ENCODE assay signal across 8 cellular contexts in genomic region chr9:97984188-97985057, GRCh38. TPM values are rescaled to one million over a fixed set of nuclear protein-coding genes. Genes with fewer than 3 reads are reported as not detected.
DNase-seq lines count a peak whose midpoint lies in the region; ATAC-seq and TF ChIP-seq lines count a peak whose summit lies in the region.

No MANE protein-coding gene starts in this region.

- H2AFZ ChIP-seq in IMR-90 (replicated peaks; ENCODE audit: low read length, poor library complexity): peak overlapping the region; percentile 89

- peaks cover 9% of the 10 kb centered on the region for H3K9me1 ChIP-seq in IMR-90 (ENCODE audit: insufficient read depth, low read length)

- peaks cover 41% of the 10 kb centered on the region for H4K20me1 ChIP-seq in IMR-90 (ENCODE audit: insufficient read depth, low read length)

- peak overlapping the region; percentile 99 for H2AK9ac ChIP-seq in IMR-90 (replicated peaks; ENCODE audit: low read depth, low read length, poor library complexity)

- H4K5ac ChIP-seq in IMR-90 (ENCODE audit: low read depth, low read length): peak overlapping the region; percentile 39; the same call in 1 of the 2 replicates

- H3K27ac Mint-ChIP-seq in activated naive CD4-positive, alpha-beta T cell treated with anti-CD3 and anti-CD28 coated beads, Interleukin-2, amount 50 U/mL, for 24 hours: peak overlapping the region; percentile 91

- H3K4me2 ChIP-seq in IMR-90 (ENCODE audit: low read depth, low read length): peak overlapping the region; percentile 31; the same call in 1 of the 2 replicates

- H3K56ac ChIP-seq in IMR-90 (ENCODE audit: extremely low read depth, insufficient read depth, low read length): peak overlapping the region; percentile 98

- dilution Hi-C loops in IMR-90 (cut with HindIII; ENCODE audit: low sequenced_read_pairs, unreplicated experiment): no loop called here

- CTCF ChIA-PET in IMR-90 (lab: Yijun Ruan, JAX): interaction anchor here (1.5 kb wide), 1 partner anchor 26 kb away, joined by 4 read pairs; no protein-coding TSS in a partner anchor

- peak overlapping the region; percentile 53 for H3K23ac ChIP-seq in IMR-90 (ENCODE audit: low read depth, low read length)

- H3K9ac ChIP-seq in IMR-90 (ENCODE audit: low read depth, low read length): peak overlapping the region; percentile 87

- peak overlapping the region; percentile 99 for H2AK5ac ChIP-seq in IMR-90 (ENCODE audit: low read depth, low read length)

- peaks cover 10% of the 10 kb centered on the region for H3K36me3 Mint-ChIP-seq in activated naive CD4-positive, alpha-beta T cell treated with anti-CD3 and anti-CD28 coated beads, Interleukin-2, amount 50 U/mL, for 24 hours

- no peak for TF ChIP-seq RAD21 in IMR-90 (IDR thresholded peaks at IDR 0.05; ENCODE audit: low read length)

- no peaks in the 10 kb centered on the region for H3K27me3 Mint-ChIP-seq in activated naive CD4-positive, alpha-beta T cell treated with anti-CD3 and anti-CD28 coated beads, Interleukin-2, amount 50 U/mL, for 24 hours

- peak overlapping the region; percentile 97 for H3K4ac ChIP-seq in IMR-90 (ENCODE audit: low read depth, low read length)

- H3K9me3 Mint-ChIP-seq in activated naive CD4-positive, alpha-beta T cell treated with anti-CD3 and anti-CD28 coated beads, Interleukin-2, amount 50 U/mL, for 24 hours: no peaks in the 10 kb centered on the region

- peaks cover 5% of the 10 kb centered on the region for H3K4me1 ChIP-seq in IMR-90 (ENCODE audit: control insufficient read depth, insufficient read depth, low read length)

- H3K9me3 ChIP-seq in IMR-90 (ENCODE audit: control insufficient read depth, insufficient read depth, low read length): no peaks in the 10 kb centered on the region

- H3K79me1 ChIP-seq in IMR-90 (ENCODE audit: low read depth in 1 of 2, low read length in 2 of 2): peaks cover 0 to 26% of the 10 kb centered on the region in 2 experiments; a peak in 2 of 4 replicates

- no peaks in the 10 kb centered on the region for H3K27me3 ChIP-seq in IMR-90 (ENCODE audit: control insufficient read depth, insufficient read depth, low read length)

- H2BK5ac ChIP-seq in IMR-90 (ENCODE audit: low read depth, low read length, poor library complexity, severe bottlenecking): peak overlapping the region; percentile 91

- BruUV-seq in IMR-90 (replicated peaks; lab: Mats Ljungman, UMichigan): no TSS peak

- DNase-seq in COR-L47 (lab: John Stamatoyannopoulos, UW): peak; percentile 82
- peak; percentile 78 for DNase-seq in IMR-90
- peak; percentile 55 for DNase-seq in SK-N-DZ (ENCODE audit: low spot score)
- DNase-seq in globus pallidus (ENCODE audit: low spot score): peak; percentile 72
- peak; percentile 61 for DNase-seq in occipital lobe (lab: John Stamatoyannopoulos, UW)
- peak; percentile 76 for DNase-seq in superior temporal gyrus (ENCODE audit: extremely low spot score)

- 0 out of 2 replicates have a peak, but pooled peaks have one; percentile 16 for TF ChIP-seq CTCF in IMR-90 (conservative IDR thresholded peaks at IDR 0.05; ENCODE audit: low read depth, low read length)

- H3K18ac ChIP-seq in IMR-90 (ENCODE audit: low read depth, low read length): peak overlapping the region; percentile 40

- peak; percentile 17 for ATAC-seq in GM19467 (IDR thresholded peaks at IDR 0.05; ENCODE audit: unreplicated experiment)
- peak; percentile 27 for ATAC-seq in IMR-90 (ENCODE audit: low read depth)

- peak; percentile 80 for TF ChIP-seq POLR2A in IMR-90 (IDR thresholded peaks at IDR 0.05; ENCODE audit: low read depth, low read length)

- no peak overlapping the region for H2BK20ac ChIP-seq in IMR-90 (ENCODE audit: low read depth, low read length)

- H3K36me3 ChIP-seq in IMR-90 (ENCODE audit: control insufficient read depth, insufficient read depth, low read length): no peaks in the 10 kb centered on the region; the same call in 1 of the 2 replicates

- intact Hi-C loops in IMR-90 (cut with micrococcal nuclease): no loop called here

- peak overlapping the region; percentile 84 for H3K4me3 ChIP-seq in IMR-90 (ENCODE audit: insufficient read depth, low read depth, low read length)

- peaks cover 64% of the 10 kb centered on the region for H3K4me1 Mint-ChIP-seq in activated naive CD4-positive, alpha-beta T cell treated with anti-CD3 and anti-CD28 coated beads, Interleukin-2, amount 50 U/mL, for 24 hours

- in situ Hi-C loops in IMR-90 (cut with MboI; ENCODE audit: low sequenced_read_pairs): no loop called here

- H3K27ac ChIP-seq in IMR-90 (ENCODE audit: insufficient read depth, low read length): peak overlapping the region; percentile 93

- peak overlapping the region; percentile 97 for H3K14ac ChIP-seq in IMR-90 (replicated peaks; ENCODE audit: low read depth, low read length)

- peak overlapping the region; percentile 82 for H3K4me3 Mint-ChIP-seq in activated naive CD4-positive, alpha-beta T cell treated with anti-CD3 and anti-CD28 coated beads, Interleukin-2, amount 50 U/mL, for 24 hours

- H4K8ac ChIP-seq in IMR-90 (ENCODE audit: low read depth in 2 of 2, low read length in 2 of 2): peak overlapping the region; percentile 87 to 98

- WGBS in IMR-90 (ENCODE audit: extremely low coverage in 2 of 2, insufficient read length in 1 of 2), 2 experiments: 1% methylated on average over 50 of the region's 116 CpGs; no CpG with 5 or more reads in 1 of the 2 experiments

- H2BK120ac ChIP-seq in IMR-90 (ENCODE audit: low read depth, low read length): no peak overlapping the region

- peak overlapping the region; percentile 97 for H4K91ac ChIP-seq in IMR-90 (ENCODE audit: insufficient read depth, low read depth, low read length)

- H2BK15ac ChIP-seq in IMR-90 (ENCODE audit: low read depth, low read length): peak overlapping the region; percentile 44; the same call in 1 of the 3 replicates

- POLR2A ChIA-PET in IMR-90 (lab: Charles Lee; ENCODE audit: unreplicated experiment): no interaction called here

TF ChIP-seq in IMR-90, 13 proteins besides CTCF, POLR2A, EP300 and RAD21:
- peak; percentile 72 for TF ChIP-seq BHLHE40 (IDR thresholded peaks at IDR 0.05; ENCODE audit: low read depth, low read length)
- TF ChIP-seq CEBPB (IDR thresholded peaks at IDR 0.05; ENCODE audit: low read depth, low read length): peak; percentile 88
- peak; percentile 47 for TF ChIP-seq USF2 (IDR thresholded peaks at IDR 0.05; ENCODE audit: low read depth, low read length)
- TF ChIP-seq MAZ (IDR thresholded peaks at IDR 0.05; ENCODE audit: borderline replicate concordance, low read depth, low read length): peak; percentile 70
- TF ChIP-seq ELK1 (IDR thresholded peaks at IDR 0.05; ENCODE audit: borderline replicate concordance, low read depth, low read length): no peak
- TF ChIP-seq RFX5 (IDR thresholded peaks at IDR 0.05; ENCODE audit: low read depth, low read length): no peak
- TF ChIP-seq CHD1 (IDR thresholded peaks at IDR 0.05; ENCODE audit: low read depth, low read length): peak; percentile 62; the same call in 1 of the 2 replicates
- peak; percentile 78; the same call in 1 of the 2 replicates for TF ChIP-seq MXI1 (IDR thresholded peaks at IDR 0.05; ENCODE audit: borderline replicate concordance, low read depth, low read length)
- no peak for TF ChIP-seq MAFK (IDR thresholded peaks at IDR 0.05; ENCODE audit: low read depth, low read length)
- TF ChIP-seq SMC3 (IDR thresholded peaks at IDR 0.05; ENCODE audit: low read depth, low read length): no peak
- TF ChIP-seq RCOR1 (IDR thresholded peaks at IDR 0.05; ENCODE audit: insufficient replicate concordance, low read length): no peak
- TF ChIP-seq NFE2L2 (IDR thresholded peaks at IDR 0.05; ENCODE audit: low read depth, low read length): no peak
- TF ChIP-seq FOS (IDR thresholded peaks at IDR 0.05; ENCODE audit: low read depth, low read length): no peak

RNA-seq across cellular contexts. Expression of gene ANP32B, which starts 1.3 kb away (rescaled TPM):
- 3.9 and 9.4 TPM in 2 replicates for total RNA-seq in IMR-90 (2012; rRNA removed)
- polyA plus RNA-seq in IMR-90 (2012; rRNA removed): 40.7 and 46.8 TPM in 2 replicates
- polyA plus RNA-seq in IMR-90 (2012; cell fraction: cytosol; rRNA removed): 9.5 and 10.7 TPM in 2 replicates
- polyA plus RNA-seq in IMR-90 (2012; cell fraction: nucleus; rRNA removed; ENCODE audit: low replicate concordance): 3.9 and 12.4 TPM in 2 replicates
- polyA plus RNA-seq in SK-N-DZ (2014; cell fraction: cytosol; rRNA removed): 9.9 and 12.2 TPM in 2 replicates
- polyA plus RNA-seq in SK-N-DZ (2014; cell fraction: nucleus; rRNA removed): 5.8 and 17.1 TPM in 2 replicates
- 3.9 TPM for total RNA-seq in occipital lobe

RNA-seq across cellular contexts. Expression of gene HEMGN, which starts 46.5 kb away (rescaled TPM):
- not detected in 2 replicates for total RNA-seq in IMR-90 (2012; rRNA removed)
- not detected in 2 replicates for polyA plus RNA-seq in IMR-90 (2012; rRNA removed)
- not detected in 2 replicates for polyA plus RNA-seq in IMR-90 (2012; cell fraction: cytosol; rRNA removed)
- not detected in 2 replicates for polyA plus RNA-seq in IMR-90 (2012; cell fraction: nucleus; rRNA removed; ENCODE audit: low replicate concordance)
- polyA plus RNA-seq in SK-N-DZ (2014; cell fraction: cytosol; rRNA removed): not detected in 2 replicates
- polyA plus RNA-seq in SK-N-DZ (2014; cell fraction: nucleus; rRNA removed): not detected in 2 replicates
- 3.9 TPM for total RNA-seq in occipital lobe

Comparison
In these comparisons a context has a peak if more than half of its experiments do, and no peak if none do; other contexts are left out.
1. Peak in every context shown above with its lines: DNase-seq, ATAC-seq, H3K4me3 ChIP-seq and H3K27ac ChIP-seq.